8 cellular contexts compared by ENCODE assay signal in the genomic region with DNA sequence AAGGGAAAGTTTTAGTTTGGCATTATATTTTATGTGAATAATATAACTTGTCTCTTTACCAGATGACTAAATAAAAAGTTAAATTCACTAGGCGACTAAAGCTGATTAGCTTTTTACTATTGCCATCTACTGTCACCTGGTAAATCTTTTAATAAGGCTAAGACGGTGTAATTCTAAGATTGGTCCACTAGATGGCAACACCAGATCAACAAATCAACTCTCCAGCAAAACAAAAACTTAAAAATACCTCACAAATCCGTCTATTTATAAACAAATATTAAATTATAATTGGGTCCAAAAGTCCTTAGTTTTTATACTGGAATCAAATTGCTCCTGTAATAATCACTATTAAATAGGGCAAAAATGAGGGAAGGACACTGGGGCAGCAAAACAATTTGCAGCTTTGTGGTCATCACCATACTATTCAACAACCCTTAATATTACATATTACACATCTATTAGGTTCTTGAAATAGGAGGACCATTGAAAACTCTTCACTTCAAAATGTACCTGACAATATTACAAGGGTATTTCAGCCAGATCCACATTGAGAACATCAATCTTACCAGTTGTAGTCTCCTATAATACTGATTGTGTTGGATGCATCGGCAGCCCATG. TPM values are rescaled to one million over a fixed set of nuclear protein-coding genes. Genes with fewer than 3 reads are reported as not detected.
DNase-seq lines count a peak whose midpoint lies in the region; ATAC-seq and TF ChIP-seq lines count a peak whose summit lies in the region.

No MANE protein-coding gene starts in this region.

- ATAC-seq in SK-N-SH treated with all-trans-retinoic acid at 6 μM for 48 hours, result peak; percentile 62; the same call in 2 of the 3 replicates
- no peak for ATAC-seq in GM18907 (IDR thresholded peaks at IDR 0.05; ENCODE audit: unreplicated experiment)
- no peak for ATAC-seq in GM19463 (IDR thresholded peaks at IDR 0.05; ENCODE audit: unreplicated experiment)

- peak; percentile 8 for DNase-seq in DMS153 (lab: John Stamatoyannopoulos, UW)
- peak; percentile 71 for DNase-seq in Jurkat, Clone E6-1 (ENCODE audit: low read depth, low spot score)
- peak; percentile 23 to 73 for DNase-seq in foreskin fibroblast
- DNase-seq in retina, result peak; percentile 21
- no peak for DNase-seq in HK-2 (ENCODE audit: unreplicated experiment)

- no peak overlapping the region for H3K4me3 ChIP-seq in Jurkat, Clone E6-1 (ENCODE audit: low read length)
- no peak overlapping the region for H3K4me3 ChIP-seq in foreskin fibroblast (ENCODE audit: low read depth in 1 of 2, low read length in 2 of 2)

- TF ChIP-seq CTCF in foreskin fibroblast (IDR thresholded peaks at IDR 0.05; ENCODE audit: low read depth, low read length), result peak; percentile 42

TF ChIP-seq in SK-N-SH treated with all-trans-retinoic acid at 6 μM for 48 hours, 23 proteins besides CTCF, POLR2A, EP300 and RAD21:
- TF ChIP-seq CSDC2 (CRISPR knock-in tag; IDR thresholded peaks at IDR 0.05) (no peak), PPARA (CRISPR knock-in tag; IDR thresholded peaks at IDR 0.05; ENCODE audit: borderline replicate concordance) (no peak), ZNF565 (CRISPR knock-in tag; conservative IDR thresholded peaks at IDR 0.05; ENCODE audit: low read depth) (no peak)

RNA-seq across cellular contexts. Expression of gene GALC, which starts 47.9 kb away (rescaled TPM):
- polyA plus RNA-seq in Jurkat, Clone E6-1 (2012; ENCODE audit: insufficient read depth, insufficient read length), result not detected

RNA-seq across cellular contexts. Expression of gene GPR65, which starts 59.8 kb away (rescaled TPM):
- polyA plus RNA-seq in Jurkat, Clone E6-1 (2012; ENCODE audit: insufficient read depth, insufficient read length), result 4.4 TPM
